Comparison of ENCODE assay signal across 8 cellular contexts in genomic region chr12:29103539-29103974, GRCh38. TPM values are rescaled to one million over a fixed set of nuclear protein-coding genes. Genes with fewer than 3 reads are reported as not detected.
DNase-seq lines count a peak whose midpoint lies in the region; ATAC-seq and TF ChIP-seq lines count a peak whose summit lies in the region.

No MANE protein-coding gene starts in this region.

- peaks cover 2% of the 10 kb centered on the region for H3K27me3 Mint-ChIP-seq in Caco-2 (ENCODE audit: insufficient read depth, unreplicated experiment)

- H3K9me3 ChIP-seq in neutrophil (no peaks in the 10 kb centered on the region), stomach (peaks cover 0 to 6% (median 0%) of the 10 kb centered on the region in 4 donors), MG63 (peaks cover 2% of the 10 kb centered on the region; the same call in 1 of the 2 replicates), Caco-2 (no peaks in the 10 kb centered on the region)

- no peak for TF ChIP-seq POLR2A in stomach (IDR thresholded peaks at IDR 0.05)

- H3K4me1 ChIP-seq in neutrophil (ENCODE audit: control insufficient read depth in 1 of 2, insufficient read depth in 1 of 2, low read depth in 1 of 2, low read length in 1 of 2) (peaks cover 18 to 22% of the 10 kb centered on the region in 2 experiments), stomach (no peaks in the 10 kb centered on the region), Caco-2 (no peaks in the 10 kb centered on the region)

- H3K9me3 Mint-ChIP-seq in Caco-2 (ENCODE audit: unreplicated experiment), result peaks cover 14% of the 10 kb centered on the region

- POLR2A ChIA-PET in Caco-2 (lab: Charles Lee), result no interaction called here

- no peak for TF ChIP-seq EP300 in stomach (IDR thresholded peaks at IDR 0.05)

- TF ChIP-seq CTCF in neutrophil (IDR thresholded peaks at IDR 0.05) (no peak), stomach (IDR thresholded peaks at IDR 0.05) (no peak), Caco-2 (IDR thresholded peaks at IDR 0.05; ENCODE audit: insufficient read depth in 1 of 2, low read depth in 1 of 2, low read length in 1 of 2, severe bottlenecking in 1 of 2, unreplicated experiment in 1 of 2) (no peak)

- peak overlapping the region; percentile 70 for H3K27ac ChIP-seq in neutrophil
- peak overlapping the region in 2 of 5 donors; percentile 37 to 60 for H3K27ac ChIP-seq in stomach

- ATAC-seq in GM19397 (IDR thresholded peaks at IDR 0.05; ENCODE audit: unreplicated experiment), result peak; percentile 91
- ATAC-seq in HG03442 (IDR thresholded peaks at IDR 0.05; ENCODE audit: unreplicated experiment), result peak; percentile 98

- no peaks in the 10 kb centered on the region for H3K4me1 Mint-ChIP-seq in Caco-2 (ENCODE audit: low read depth, unreplicated experiment)

- BruUV-seq in Caco-2 (replicated peaks; lab: Mats Ljungman, UMichigan), result no TSS peak

- H3K36me3 ChIP-seq in neutrophil (no peaks in the 10 kb centered on the region), stomach (no peaks in the 10 kb centered on the region), MG63 (no peaks in the 10 kb centered on the region), Caco-2 (ENCODE audit: control insufficient read depth, insufficient read depth, low read length) (no peaks in the 10 kb centered on the region)

- H3K4me3 Mint-ChIP-seq in Caco-2 (ENCODE audit: unreplicated experiment), result no peak overlapping the region

- CTCF ChIA-PET in Caco-2 (lab: Charles Lee), result no interaction called here

- H3K27ac Mint-ChIP-seq in Caco-2 (ENCODE audit: unreplicated experiment), result no peak overlapping the region

- intact Hi-C loops in stomach (cut with DNase I; ENCODE audit: low total_unique reads) (no loop called here), Caco-2 (cut with micrococcal nuclease; ENCODE audit: unreplicated experiment) (no loop called here)

- H3K4me3 ChIP-seq in neutrophil (ENCODE audit: low read depth in 1 of 2, low read length in 1 of 2), result peak overlapping the region; percentile 33 to 54
- no peak overlapping the region for H3K4me3 ChIP-seq in stomach
- H3K4me3 ChIP-seq in MG63, result no peak overlapping the region
- H3K4me3 ChIP-seq in Caco-2 (ENCODE audit: low read depth, low read length), result no peak overlapping the region

- H3K27me3 ChIP-seq in neutrophil (no peaks in the 10 kb centered on the region), stomach (no peaks in the 10 kb centered on the region), MG63 (no peaks in the 10 kb centered on the region), Caco-2 (replicated peaks; ENCODE audit: control insufficient read depth, insufficient read depth, low read length) (no peaks in the 10 kb centered on the region)

- 57 to 86% (median 82%) methylated on average over 5 of the region's 5 CpGs for WGBS in stomach, 5 donors

- H3K36me3 Mint-ChIP-seq in Caco-2 (ENCODE audit: insufficient read depth, unreplicated experiment), result no peaks in the 10 kb centered on the region

- peak; percentile 9 for DNase-seq in Ammon's horn (ENCODE audit: low spot score)
- DNase-seq in activated CD4-positive, alpha-beta T cell treated with anti-CD3 and anti-CD28 coated beads, Interleukin-2, amount 50 U/mL, for 48 hours, result peak; percentile 12 to 26
- no peak for DNase-seq in stomach
- DNase-seq in MG63, result no peak
- DNase-seq in Caco-2, result no peak

RNA-seq across cellular contexts. Expression of gene FAR2, which starts 45.5 kb away (rescaled TPM):
- total RNA-seq in stomach (10 to 100 TPM in 2 of 5 donors, 1 to 10 TPM in 2, not detected in 1; 2.3 to 96.7 (median 10.0) TPM), Caco-2 (2022) (6.6 and 8.2 TPM in 2 replicates)
- polyA plus RNA-seq in stomach, result 1 to 10 TPM; 1.7 to 3.3 (median 2.0) TPM
- total RNA-seq in MG63 (2014; rRNA removed; shearing (Covaris generic); ENCODE audit: low replicate concordance), result 19.5 and 30.8 TPM in 2 replicates

Comparison
In these comparisons a context has a peak if more than half of its experiments do, and no peak if none do; other contexts are left out.
1. DNase-seq: peak in Ammon's horn (single experiment) and activated CD4-positive, alpha-beta T cell treated with anti-CD3 and anti-CD28 coated beads, Interleukin-2, amount 50 U/mL, for 48 hours (2 of 2); none in stomach (single experiment), MG63 (single experiment) and Caco-2 (0 of 2).
2. H3K4me3 ChIP-seq: peak in neutrophil (2 of 2); none in stomach (0 of 4), MG63 (single experiment) and Caco-2 (single experiment).